Comparison of ENCODE assay signal across 23 cellular contexts in the genomic region with DNA sequence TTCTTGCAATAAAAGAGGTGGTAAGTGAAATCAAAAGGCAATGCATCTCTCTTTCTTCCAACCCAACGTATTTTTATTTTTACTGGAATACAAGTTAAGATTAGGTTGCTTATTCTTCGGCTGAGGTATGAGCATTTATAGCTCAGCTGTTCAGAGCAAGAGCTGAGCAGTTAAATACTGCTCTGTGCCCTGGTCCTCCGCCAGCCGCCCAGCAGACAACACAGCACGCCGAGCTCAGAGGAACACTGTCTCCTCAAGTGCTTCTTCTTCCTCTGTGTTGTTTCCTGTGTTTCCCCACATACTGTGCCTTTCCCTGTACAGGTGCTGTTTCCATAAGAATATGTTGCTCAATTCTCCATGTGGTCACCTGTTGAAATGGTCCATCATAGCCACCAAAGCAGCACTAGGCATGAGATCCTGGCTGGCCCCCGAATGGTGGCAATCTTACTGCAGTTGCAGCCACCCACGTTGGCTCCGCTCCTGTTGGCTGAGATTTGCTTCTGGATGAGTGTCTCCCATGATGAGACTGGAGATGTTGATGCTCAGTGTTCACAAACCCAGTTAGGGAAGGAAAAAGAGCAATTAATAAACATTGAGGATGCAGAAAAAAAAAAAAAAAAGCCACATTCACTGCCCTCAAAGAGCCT.
DNase-seq lines count a peak whose midpoint lies in the region; ATAC-seq and TF ChIP-seq lines count a peak whose summit lies in the region.
"Had no signal": no experiment of that assay in that cellular context is flagged by ENCODE, and none has a peak within 500 bp of the region (broad histone marks: within the 10 kb centered on the region; RNA-seq: fewer than 3 reads in every experiment).

No MANE protein-coding gene starts in this region.

- no peak for TF ChIP-seq CTCF in dorsolateral prefrontal cortex (IDR thresholded peaks at IDR 0.05 in 54 of 56, conservative IDR thresholded peaks at IDR 0.05 in 2 of 56; ENCODE audit: low read depth in 1 of 56, partially characterized antibody in 56 of 56)

- ATAC-seq in HG03139 (IDR thresholded peaks at IDR 0.05; ENCODE audit: unreplicated experiment), result no peak
- ATAC-seq: CD8-positive, alpha-beta T cell; GM23338; PC-3 had no signal

- intact Hi-C loops in dorsolateral prefrontal cortex (cut with DNase I) (no loop called here), posterior cingulate gyrus (cut with DNase I) (no loop called here)

- peak; percentile 59 for DNase-seq in DMS153 (lab: John Stamatoyannopoulos, UW)
- DNase-seq in NCI-H748 treated with DMSO at 0.1 percent for 48 hours (lab: John Stamatoyannopoulos, UW), result peak; percentile 16
- peak in 9 of 10 donors; percentile 40 to 72 (median 56) for DNase-seq in dorsolateral prefrontal cortex
- peak in 8 of 10 donors; percentile 38 to 92 (median 65) for DNase-seq in posterior cingulate gyrus
- DNase-seq in activated CD8-positive, alpha-beta memory T cell treated with anti-CD3 and anti-CD28 coated beads, Interleukin-2, amount 50 U/mL, for 48 hours, result no peak
- DNase-seq in amniotic stem cell (lab: John Stamatoyannopoulos, UW), result no peak
- DNase-seq in AG20443 (ENCODE audit: low spot score), result no peak
- DNase-seq: AML-193; Caco-2; CD8-positive, alpha-beta T cell; DMS53; H9; KBM-7; MV-4-11; NCI-H1105; NCI-H1436 treated with DMSO at 0.1 percent for 48 hours; NCI-H187 treated with DMSO at 0.1 percent for 48 hours; NCI-H446 treated with DMSO at 0.1 percent for 48 hours; NCI-H526; PC-3; SK-N-SH had no signal

- H3K4me3 ChIP-seq in dorsolateral prefrontal cortex, result no peak overlapping the region
- H3K4me3 ChIP-seq: GM23338 had no signal

- no peaks in the 10 kb centered on the region for H3K27me3 ChIP-seq in dorsolateral prefrontal cortex

- peak overlapping the region in 13 of 59 donors; percentile 0 to 67 (median 29) for H3K27ac ChIP-seq in dorsolateral prefrontal cortex

Comparison
In these comparisons a context has a peak if more than half of its experiments do, and no peak if none do; other contexts are left out.
1. DNase-seq: peak in DMS153 (single experiment), NCI-H748 treated with DMSO at 0.1 percent for 48 hours (single experiment), dorsolateral prefrontal cortex (9 of 10) and posterior cingulate gyrus (8 of 10); none in activated CD8-positive, alpha-beta memory T cell treated with anti-CD3 and anti-CD28 coated beads, Interleukin-2, amount 50 U/mL, for 48 hours (single experiment), amniotic stem cell (single experiment) and AG20443 (single experiment).